12 cellular contexts compared by ENCODE assay signal in the genomic region with DNA sequence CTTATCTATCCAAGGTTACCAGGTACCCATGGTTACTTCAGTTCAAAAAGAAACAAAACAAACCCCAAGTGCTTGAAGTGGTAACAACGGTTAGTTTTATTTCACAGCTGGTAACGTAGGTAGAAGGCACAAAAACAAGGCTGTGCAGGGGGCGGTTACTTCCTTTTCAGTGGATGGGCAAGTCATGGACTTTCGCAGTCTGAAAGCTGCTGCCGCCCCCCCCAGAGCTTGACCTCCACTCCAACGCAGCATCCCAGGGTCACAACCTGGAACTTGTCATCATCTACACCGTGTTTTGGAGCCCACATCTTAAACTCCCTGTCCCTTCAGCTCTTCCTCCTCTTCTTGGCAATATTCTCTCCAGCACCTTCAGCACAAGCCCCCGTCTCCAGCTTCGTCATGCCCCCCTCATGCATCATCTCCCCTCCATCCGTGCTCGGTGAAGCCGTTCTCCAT.
DNase-seq lines count a peak whose midpoint lies in the region; ATAC-seq and TF ChIP-seq lines count a peak whose summit lies in the region.
"Had no signal": no experiment of that assay in that cellular context is flagged by ENCODE, and none has a peak within 500 bp of the region (broad histone marks: within the 10 kb centered on the region; RNA-seq: fewer than 3 reads in every experiment).

No MANE protein-coding gene starts in this region.

- no peaks in the 10 kb centered on the region for H3K36me3 ChIP-seq in CD4-positive, CD25-positive, alpha-beta regulatory T cell (ENCODE audit: control insufficient read depth, insufficient read depth, low read length)
- H3K36me3 ChIP-seq in naive thymus-derived CD4-positive, alpha-beta T cell (ENCODE audit: control insufficient read depth in 2 of 3, insufficient read depth in 3 of 3, low read length in 3 of 3), result no peaks in the 10 kb centered on the region
- no peaks in the 10 kb centered on the region for H3K36me3 ChIP-seq in uterus

- peak overlapping the region; percentile 99 for H3K27ac Mint-ChIP-seq in CD4-positive, CD25-positive, alpha-beta regulatory T cell
- peak overlapping the region; percentile 98 for H3K27ac Mint-ChIP-seq in activated T-helper 17 cell treated with anti-CD3 and anti-CD28 coated beads, Interleukin-2, amount 50 U/mL, for 72 hours
- H3K27ac Mint-ChIP-seq in naive thymus-derived CD4-positive, alpha-beta T cell, result peak overlapping the region; percentile 92 to 100 (median 96)

- H3K36me3 Mint-ChIP-seq in CD4-positive, CD25-positive, alpha-beta regulatory T cell, result peaks cover 10% of the 10 kb centered on the region
- H3K36me3 Mint-ChIP-seq in activated T-helper 17 cell treated with anti-CD3 and anti-CD28 coated beads, Interleukin-2, amount 50 U/mL, for 72 hours (ENCODE audit: low read depth), result peaks cover 16% of the 10 kb centered on the region
- H3K36me3 Mint-ChIP-seq in naive thymus-derived CD4-positive, alpha-beta T cell, result peaks cover 0 to 4% (median 0%) of the 10 kb centered on the region in 5 donors

- no peak for TF ChIP-seq POLR2A in uterus (IDR thresholded peaks at IDR 0.05)

- peak; percentile 68 for ATAC-seq in CD4-positive, CD25-positive, alpha-beta regulatory T cell (ENCODE audit: low read depth in 2 of 2)
- ATAC-seq in activated T-helper 17 cell treated with anti-CD3 and anti-CD28 coated beads, Interleukin-2, amount 50 U/mL, for 72 hours (replicated peaks), result peak; percentile 49
- ATAC-seq in naive thymus-derived CD4-positive, alpha-beta T cell, result peak; percentile 90
- ATAC-seq in HG03159 (IDR thresholded peaks at IDR 0.05; ENCODE audit: unreplicated experiment) (no peak), GM19351 (IDR thresholded peaks at IDR 0.05; ENCODE audit: unreplicated experiment) (no peak)

- CTCF ChIA-PET in naive thymus-derived CD4-positive, alpha-beta T cell (lab: Charles Lee), result interaction anchor here (0.7 to 1.8 kb wide), 7 partner anchors 13 to 770 kb away, joined by 3 to 14 read pairs (median 3); partner anchors contain the start of gene CCDC7

- H3K4me1 ChIP-seq in CD4-positive, CD25-positive, alpha-beta regulatory T cell (ENCODE audit: control insufficient read depth, insufficient read depth, low read length, poor library complexity, severe bottlenecking), result peaks cover 89% of the 10 kb centered on the region
- H3K4me1 ChIP-seq in naive thymus-derived CD4-positive, alpha-beta T cell (ENCODE audit: control insufficient read depth in 2 of 2, insufficient read depth in 2 of 2, low read length in 2 of 2), result peaks cover 41 to 65% of the 10 kb centered on the region in 2 donors
- H3K4me1 ChIP-seq in uterus, result no peaks in the 10 kb centered on the region

- peaks cover 7% of the 10 kb centered on the region for H3K27me3 Mint-ChIP-seq in CD4-positive, CD25-positive, alpha-beta regulatory T cell
- no peaks in the 10 kb centered on the region for H3K27me3 Mint-ChIP-seq in activated T-helper 17 cell treated with anti-CD3 and anti-CD28 coated beads, Interleukin-2, amount 50 U/mL, for 72 hours
- H3K27me3 Mint-ChIP-seq in naive thymus-derived CD4-positive, alpha-beta T cell, result no peaks in the 10 kb centered on the region

- no peaks in the 10 kb centered on the region for H3K27me3 ChIP-seq in CD4-positive, CD25-positive, alpha-beta regulatory T cell (ENCODE audit: control insufficient read depth, insufficient read depth, low read length)
- no peaks in the 10 kb centered on the region for H3K27me3 ChIP-seq in naive thymus-derived CD4-positive, alpha-beta T cell (ENCODE audit: control insufficient read depth in 2 of 2, insufficient read depth in 2 of 2, low read length in 2 of 2)
- no peaks in the 10 kb centered on the region for H3K27me3 ChIP-seq in uterus

- peak; percentile 78 to 96 (median 96) for DNase-seq in CD4-positive, CD25-positive, alpha-beta regulatory T cell
- DNase-seq in T-helper 1 cell, result peak; percentile 46 to 94 (median 68)
- peak; percentile 63 to 97 (median 95) for DNase-seq in naive thymus-derived CD4-positive, alpha-beta T cell
- DNase-seq in uterus, result no peak
- DNase-seq in NCI-H2029 (lab: John Stamatoyannopoulos, UW), result no peak
- DNase-seq: HCEC 1CT had no signal

- peaks cover 30 to 96% (median 78%) of the 10 kb centered on the region in 4 donors for H3K4me1 Mint-ChIP-seq in CD4-positive, CD25-positive, alpha-beta regulatory T cell
- H3K4me1 Mint-ChIP-seq in activated T-helper 17 cell treated with anti-CD3 and anti-CD28 coated beads, Interleukin-2, amount 50 U/mL, for 72 hours, result peaks cover 58% of the 10 kb centered on the region
- H3K4me1 Mint-ChIP-seq in naive thymus-derived CD4-positive, alpha-beta T cell, result peaks cover 30 to 77% (median 67%) of the 10 kb centered on the region in 7 donors

- H3K4me3 ChIP-seq in CD4-positive, CD25-positive, alpha-beta regulatory T cell (ENCODE audit: low read depth, low read length), result peak overlapping the region; percentile 92
- peak overlapping the region; percentile 31 for H3K4me3 ChIP-seq in naive thymus-derived CD4-positive, alpha-beta T cell (ENCODE audit: low read length)
- no peak overlapping the region for H3K4me3 ChIP-seq in uterus
- H3K4me3 ChIP-seq: skin epidermis had no signal

- H3K9me3 ChIP-seq in CD4-positive, CD25-positive, alpha-beta regulatory T cell (ENCODE audit: control insufficient read depth in 2 of 2, low read length in 2 of 2), result no peaks in the 10 kb centered on the region
- H3K9me3 ChIP-seq in naive thymus-derived CD4-positive, alpha-beta T cell (ENCODE audit: control insufficient read depth in 2 of 3, low read length in 3 of 3), result no peaks in the 10 kb centered on the region
- no peaks in the 10 kb centered on the region for H3K9me3 ChIP-seq in uterus

- peak overlapping the region; percentile 99 for H3K27ac ChIP-seq in CD4-positive, CD25-positive, alpha-beta regulatory T cell (ENCODE audit: insufficient read depth, low read length, poor library complexity, severe bottlenecking)
- H3K27ac ChIP-seq in naive thymus-derived CD4-positive, alpha-beta T cell (ENCODE audit: low read depth, low read length), result peak overlapping the region; percentile 65
- no peak overlapping the region for H3K27ac ChIP-seq in uterus
- H3K27ac ChIP-seq: C4-2B, epithelial cell of prostate had no signal

- intact Hi-C loops in naive thymus-derived CD4-positive, alpha-beta T cell (cut with micrococcal nuclease), result loop anchor here (1.0 to 10.0 kb wide), 19 partner anchors 13 to 1377 kb away; partner anchors contain the start of genes CCDC7 (in 2 of the 2), ITGB1 (in 2 of the 2), KIF5B (in 2 of the 2) and ARHGAP12 (in 1 of the 2)
- intact Hi-C loops in uterus (cut with DNase I; ENCODE audit: low total_unique reads), result no loop called here

- POLR2A ChIA-PET in naive thymus-derived CD4-positive, alpha-beta T cell (lab: Charles Lee), result interaction anchor here (0.5 to 4.9 kb wide), 7 partner anchors 9 to 199 kb away, joined by 3 to 40 read pairs (median 5); no protein-coding TSS in a partner anchor

- peak overlapping the region; percentile 85 to 95 (median 88) for H3K4me3 Mint-ChIP-seq in CD4-positive, CD25-positive, alpha-beta regulatory T cell
- peak overlapping the region; percentile 77 for H3K4me3 Mint-ChIP-seq in activated T-helper 17 cell treated with anti-CD3 and anti-CD28 coated beads, Interleukin-2, amount 50 U/mL, for 72 hours
- H3K4me3 Mint-ChIP-seq in naive thymus-derived CD4-positive, alpha-beta T cell, result peak overlapping the region; percentile 71 to 87 (median 80)

- peaks cover 0 to 6% (median 0%) of the 10 kb centered on the region in 7 donors for H3K9me3 Mint-ChIP-seq in CD4-positive, CD25-positive, alpha-beta regulatory T cell
- no peaks in the 10 kb centered on the region for H3K9me3 Mint-ChIP-seq in activated T-helper 17 cell treated with anti-CD3 and anti-CD28 coated beads, Interleukin-2, amount 50 U/mL, for 72 hours
- peaks cover 0 to 2% (median 0%) of the 10 kb centered on the region in 11 donors for H3K9me3 Mint-ChIP-seq in naive thymus-derived CD4-positive, alpha-beta T cell

- no peak for TF ChIP-seq CTCF in uterus (IDR thresholded peaks at IDR 0.05)

Comparison
In these comparisons a context has a peak if more than half of its experiments do, and no peak if none do; other contexts are left out.
1. ATAC-seq: peak in CD4-positive, CD25-positive, alpha-beta regulatory T cell (2 of 2), activated T-helper 17 cell treated with anti-CD3 and anti-CD28 coated beads, Interleukin-2, amount 50 U/mL, for 72 hours (single experiment) and naive thymus-derived CD4-positive, alpha-beta T cell (single experiment); none in HG03159 (single experiment) and GM19351 (single experiment).
2. DNase-seq: peak in CD4-positive, CD25-positive, alpha-beta regulatory T cell (3 of 3), T-helper 1 cell (5 of 5) and naive thymus-derived CD4-positive, alpha-beta T cell (9 of 9); none in uterus (0 of 2) and NCI-H2029 (single experiment).
3. H3K27ac ChIP-seq: peak in CD4-positive, CD25-positive, alpha-beta regulatory T cell (single experiment) and naive thymus-derived CD4-positive, alpha-beta T cell (single experiment); none in uterus (0 of 2).
4. H3K4me3 ChIP-seq: peak in CD4-positive, CD25-positive, alpha-beta regulatory T cell (single experiment) and naive thymus-derived CD4-positive, alpha-beta T cell (single experiment); none in uterus (0 of 2).
5. Peak in every context shown above with its lines, with median percentiles within 50 percentile points of each other: H3K27ac Mint-ChIP-seq and H3K4me3 Mint-ChIP-seq.